In genomic region chr19:5037936-5038335, GRCh38 we compare ENCODE assay signal across 16 cellular contexts.
A peak's percentile ranks its signal among the peaks of the same experiment; 100 is the strongest.
DNase-seq lines count a peak whose midpoint lies in the region; ATAC-seq and TF ChIP-seq lines count a peak whose summit lies in the region.
"Had no signal": no experiment of that assay in that cellular context is flagged by ENCODE, and none has a peak within 500 bp of the region (broad histone marks: within the 10 kb centered on the region; RNA-seq: fewer than 3 reads in every experiment).

No MANE protein-coding gene starts in this region.

- H3K27ac ChIP-seq in WERI-Rb-1 = peak overlapping the region; percentile 23; the same call in 1 of the 2 replicates

- ATAC-seq in GM21515 (IDR thresholded peaks at IDR 0.05; ENCODE audit: unreplicated experiment) (no peak), GM18873 (IDR thresholded peaks at IDR 0.05; ENCODE audit: low FRiP score, unreplicated experiment) (no peak)

- no peaks in the 10 kb centered on the region for H3K27me3 ChIP-seq in WERI-Rb-1 (ENCODE audit: insufficient read depth, low read depth, severe bottlenecking)
- H3K27me3 ChIP-seq: adrenal gland, esophagus muscularis mucosa, heart right ventricle, testis had no signal

- TF ChIP-seq CTCF in WERI-Rb-1 (IDR thresholded peaks at IDR 0.05; ENCODE audit: low read depth, low read length) = no peak

- no peaks in the 10 kb centered on the region for H3K9me3 ChIP-seq in WERI-Rb-1 (ENCODE audit: severe bottlenecking)
- H3K9me3 ChIP-seq: adrenal gland, esophagus muscularis mucosa, heart right ventricle, testis had no signal

- H3K36me3 ChIP-seq in WERI-Rb-1 = peaks cover 76% of the 10 kb centered on the region

- DNase-seq in DMS79 treated with DMSO at 0.1 percent for 48 hours (lab: John Stamatoyannopoulos, UW) (peak; percentile 92), NCI-H2029 treated with DMSO at 0.1 percent for 48 hours (lab: John Stamatoyannopoulos, UW) (peak; percentile 64), WERI-Rb-1 (no peak), retina (peak; percentile 54), T-helper 9 cell (no peak)
- DNase-seq: activated CD4-positive, alpha-beta T cell treated with anti-CD3 and anti-CD28 coated beads, Interleukin-2, amount 50 U/mL, for 1 hour; adrenal gland; cortex of kidney; heart right ventricle; left cardiac atrium; MM.1S; T1000; testis had no signal

- H3K4me3 ChIP-seq in WERI-Rb-1 (ENCODE audit: low read depth, low read length) = no peak overlapping the region
- H3K4me3 ChIP-seq: adrenal gland, testis had no signal

Comparison
In these comparisons a context has a peak if more than half of its experiments do, and no peak if none do; other contexts are left out.
1. DNase-seq: peak in DMS79 treated with DMSO at 0.1 percent for 48 hours (single experiment), NCI-H2029 treated with DMSO at 0.1 percent for 48 hours (single experiment) and retina (single experiment); none in WERI-Rb-1 (single experiment) and T-helper 9 cell (single experiment).